Comparison of ENCODE assay signal across 14 cellular contexts in the genomic region with DNA sequence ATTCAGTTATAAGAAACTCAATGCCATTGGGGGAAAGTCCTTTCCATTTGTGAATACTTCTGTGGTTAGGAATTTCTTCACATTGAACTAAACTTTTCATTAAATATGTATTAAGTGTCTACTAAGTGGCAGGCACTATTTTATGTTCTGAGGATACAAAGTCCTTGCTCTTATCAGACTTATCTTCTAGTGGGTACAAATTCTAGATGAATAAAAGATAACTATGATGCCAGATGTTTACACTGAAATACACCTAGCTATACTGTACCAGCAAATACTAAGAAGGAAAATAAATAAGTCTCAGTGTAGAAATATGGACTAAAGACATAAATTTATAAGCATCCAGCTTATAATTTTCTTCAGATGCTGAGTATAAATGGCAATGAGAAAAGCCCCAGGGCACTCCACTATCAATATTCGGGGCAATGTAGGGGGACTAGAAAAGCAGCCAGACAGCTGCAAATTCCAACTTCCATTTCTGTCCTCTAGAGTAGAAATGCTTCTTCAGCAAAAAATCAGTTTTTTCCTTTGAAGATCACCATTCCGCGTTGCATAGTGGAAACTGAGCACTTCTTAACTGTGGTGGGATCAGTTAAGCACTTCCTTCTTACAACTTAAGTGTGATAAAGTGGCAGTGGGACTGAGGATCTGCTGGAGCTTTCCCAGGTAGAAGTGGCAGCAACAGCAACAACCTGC. TPM values are rescaled to one million over a fixed set of nuclear protein-coding genes. Genes with fewer than 3 reads are reported as not detected.
A peak's percentile ranks its signal among the peaks of the same experiment; 100 is the strongest.
DNase-seq lines count a peak whose midpoint lies in the region; ATAC-seq lines count a peak whose summit lies in the region.
"Had no signal": no experiment of that assay in that cellular context is flagged by ENCODE, and none has a peak within 500 bp of the region (broad histone marks: within the 10 kb centered on the region; RNA-seq: fewer than 3 reads in every experiment).

No MANE protein-coding gene starts in this region.

- no peaks in the 10 kb centered on the region for H3K27me3 ChIP-seq in esophagus (ENCODE audit: control insufficient read depth in 1 of 2, insufficient read depth in 2 of 2, low read length in 2 of 2)
- H3K27me3 ChIP-seq: ascending aorta, thyroid gland had no signal

- DNase-seq in activated CD4-positive, alpha-beta T cell treated with anti-CD3 and anti-CD28 coated beads, Interleukin-2, amount 10 ng/mL, durations not matched to agents 24 days and 14 days, result no peak
- DNase-seq in activated CD4-positive, alpha-beta T cell treated with anti-CD3 and anti-CD28 coated beads, Interleukin-2, amount 50 U/mL, for 4 hours, result no peak
- DNase-seq in T-helper 17 cell (no peak), left ventricle myocardium superior (no peak)
- DNase-seq in stimulated activated naive B cell treated with anti-CD40 and anti-IgM and Interleukin-4, amounts not matched to agents 10 μg/mL and 1 μg/mL and 100 μg/mL, for 72 hours, result no peak
- DNase-seq: activated CD4-positive, alpha-beta T cell treated with anti-CD3 and anti-CD28 coated beads for 48 hours; endodermal cell; mesendoderm; NCI-H526 had no signal

- peak overlapping the region; percentile 58 for H3K4me3 Mint-ChIP-seq in activated CD4-positive, alpha-beta T cell treated with anti-CD3 and anti-CD28 coated beads, Interleukin-2, amount 10 ng/mL, durations not matched to agents 24 days and 14 days
- H3K4me3 Mint-ChIP-seq in T-helper 17 cell, result peak overlapping the region; percentile 82
- peak overlapping the region; percentile 23 to 36 for H3K4me3 Mint-ChIP-seq in stimulated activated naive B cell treated with anti-CD40 and anti-IgM and Interleukin-4, amounts not matched to agents 10 μg/mL and 1 μg/mL and 100 μg/mL, for 72 hours
- H3K4me3 Mint-ChIP-seq: endodermal cell had no signal

- ATAC-seq in T-helper 17 cell, result peak; percentile 1
- ATAC-seq in stimulated activated naive B cell treated with anti-CD40 and anti-IgM and Interleukin-4, amounts not matched to agents 10 μg/mL and 1 μg/mL and 100 μg/mL, for 72 hours (replicated peaks), result no peak
- ATAC-seq in left ventricle myocardium superior, result no peak
- no peak for ATAC-seq in HG02970 (IDR thresholded peaks at IDR 0.05; ENCODE audit: low FRiP score, unreplicated experiment)
- no peak for ATAC-seq in HG02571 (IDR thresholded peaks at IDR 0.05; ENCODE audit: unreplicated experiment)

- peaks cover 0 to 7% of the 10 kb centered on the region in 2 donors for H3K4me1 ChIP-seq in esophagus (ENCODE audit: control insufficient read depth in 2 of 2, insufficient read depth in 2 of 2, low read length in 1 of 2)
- H3K4me1 ChIP-seq: ascending aorta had no signal

- peaks cover 19% of the 10 kb centered on the region for H3K36me3 Mint-ChIP-seq in activated CD4-positive, alpha-beta T cell treated with anti-CD3 and anti-CD28 coated beads, Interleukin-2, amount 10 ng/mL, durations not matched to agents 24 days and 14 days (ENCODE audit: low read depth)
- peaks cover 7% of the 10 kb centered on the region for H3K36me3 Mint-ChIP-seq in T-helper 17 cell (ENCODE audit: low read depth)
- H3K36me3 Mint-ChIP-seq in stimulated activated naive B cell treated with anti-CD40 and anti-IgM and Interleukin-4, amounts not matched to agents 10 μg/mL and 1 μg/mL and 100 μg/mL, for 72 hours, result peaks cover 17 to 23% of the 10 kb centered on the region in 2 donors

- H3K27ac Mint-ChIP-seq in activated CD4-positive, alpha-beta T cell treated with anti-CD3 and anti-CD28 coated beads, Interleukin-2, amount 10 ng/mL, durations not matched to agents 24 days and 14 days, result peak overlapping the region; percentile 74
- peak overlapping the region; percentile 93 for H3K27ac Mint-ChIP-seq in T-helper 17 cell
- H3K27ac Mint-ChIP-seq in stimulated activated naive B cell treated with anti-CD40 and anti-IgM and Interleukin-4, amounts not matched to agents 10 μg/mL and 1 μg/mL and 100 μg/mL, for 72 hours, result peak overlapping the region; percentile 84
- H3K27ac Mint-ChIP-seq: endodermal cell had no signal

- H3K9me3 Mint-ChIP-seq in activated CD4-positive, alpha-beta T cell treated with anti-CD3 and anti-CD28 coated beads, Interleukin-2, amount 10 ng/mL, durations not matched to agents 24 days and 14 days, result peaks cover 32% of the 10 kb centered on the region
- H3K9me3 Mint-ChIP-seq in stimulated activated naive B cell treated with anti-CD40 and anti-IgM and Interleukin-4, amounts not matched to agents 10 μg/mL and 1 μg/mL and 100 μg/mL, for 72 hours, result peaks cover 9 to 22% of the 10 kb centered on the region in 2 donors

- no peaks in the 10 kb centered on the region for H3K27me3 Mint-ChIP-seq in activated CD4-positive, alpha-beta T cell treated with anti-CD3 and anti-CD28 coated beads, Interleukin-2, amount 10 ng/mL, durations not matched to agents 24 days and 14 days
- H3K27me3 Mint-ChIP-seq in T-helper 17 cell, result no peaks in the 10 kb centered on the region
- no peaks in the 10 kb centered on the region for H3K27me3 Mint-ChIP-seq in stimulated activated naive B cell treated with anti-CD40 and anti-IgM and Interleukin-4, amounts not matched to agents 10 μg/mL and 1 μg/mL and 100 μg/mL, for 72 hours

- peaks cover 49% of the 10 kb centered on the region for H3K4me1 Mint-ChIP-seq in activated CD4-positive, alpha-beta T cell treated with anti-CD3 and anti-CD28 coated beads, Interleukin-2, amount 10 ng/mL, durations not matched to agents 24 days and 14 days
- peaks cover 36% of the 10 kb centered on the region for H3K4me1 Mint-ChIP-seq in T-helper 17 cell
- H3K4me1 Mint-ChIP-seq in stimulated activated naive B cell treated with anti-CD40 and anti-IgM and Interleukin-4, amounts not matched to agents 10 μg/mL and 1 μg/mL and 100 μg/mL, for 72 hours, result peaks cover 43 to 67% of the 10 kb centered on the region in 2 donors

- H3K36me3 ChIP-seq in esophagus (ENCODE audit: control insufficient read depth in 2 of 2, insufficient read depth in 2 of 2, low read length in 1 of 2), result no peaks in the 10 kb centered on the region
- H3K36me3 ChIP-seq: ascending aorta, thyroid gland had no signal

- H3K9me3 ChIP-seq in T-helper 17 cell (ENCODE audit: control insufficient read depth, low read length, poor library complexity, severe bottlenecking) (peaks cover 7% of the 10 kb centered on the region), esophagus (ENCODE audit: control insufficient read depth in 2 of 2, insufficient read depth in 1 of 2, low read depth in 1 of 2, low read length in 1 of 2) (peaks cover 0 to 6% of the 10 kb centered on the region in 2 donors)
- H3K9me3 ChIP-seq: thyroid gland had no signal

- H3K27ac ChIP-seq in esophagus (ENCODE audit: low read depth in 2 of 2, low read length in 1 of 2), result peak overlapping the region; percentile 60 to 67
- H3K27ac ChIP-seq: ascending aorta, thyroid gland had no signal

- no peak overlapping the region for H3K4me3 ChIP-seq in esophagus (ENCODE audit: low read depth in 1 of 2, low read length in 2 of 2)
- H3K4me3 ChIP-seq: ascending aorta, thyroid gland had no signal

- intact Hi-C loops in activated CD4-positive, alpha-beta T cell treated with anti-CD3 and anti-CD28 coated beads, Interleukin-2, amount 10 ng/mL, durations not matched to agents 24 days and 14 days (cut with micrococcal nuclease), result loop anchor here (1.0 kb wide), 2 partner anchors 10 to 12 kb away; a partner anchor contains a TSS
- intact Hi-C loops in left ventricle myocardium superior (cut with micrococcal nuclease), result no loop called here

- 57 to 62% methylated on average over 3 of the region's 3 CpGs for WGBS in esophagus, 2 donors

RNA-seq across cellular contexts. Expression of a gene that starts 11.8 kb away (rescaled TPM):
- total RNA-seq in activated CD4-positive, alpha-beta T cell treated with anti-CD3 and anti-CD28 coated beads, Interleukin-2, amount 10 ng/mL, durations not matched to agents 24 days and 14 days, result 100 and 102 TPM in 2 replicates
- total RNA-seq in T-helper 17 cell, result 100 to 1,000 TPM; 117 to 139 TPM
- 1 to 10 TPM; 2.2 to 9.8 TPM for polyA plus RNA-seq in esophagus
- total RNA-seq in left ventricle myocardium superior, result 8.2 TPM

RNA-seq across cellular contexts. Expression of a gene that starts 41.5 kb away (rescaled TPM):
- 27.8 and 30.8 TPM in 2 replicates for total RNA-seq in activated CD4-positive, alpha-beta T cell treated with anti-CD3 and anti-CD28 coated beads, Interleukin-2, amount 10 ng/mL, durations not matched to agents 24 days and 14 days
- total RNA-seq in T-helper 17 cell (10 to 100 TPM; 76.6 to 77.9 TPM), left ventricle myocardium superior (31.1 TPM)
- 10 to 100 TPM; 11.1 to 17.5 TPM for polyA plus RNA-seq in esophagus

Comparison
In these comparisons a context has a peak if more than half of its experiments do, and no peak if none do; other contexts are left out.
1. H3K4me3 Mint-ChIP-seq: peak in every context shown above with its lines; median percentile 82 in T-helper 17 cell; 58 in activated CD4-positive, alpha-beta T cell treated with anti-CD3 and anti-CD28 coated beads, Interleukin-2, amount 10 ng/mL, durations not matched to agents 24 days and 14 days; 30 in stimulated activated naive B cell treated with anti-CD40 and anti-IgM and Interleukin-4, amounts not matched to agents 10 μg/mL and 1 μg/mL and 100 μg/mL, for 72 hours.
2. RNA of a gene that starts 11.8 kb away (total RNA-seq): 117 to 139 TPM in T-helper 17 cell and 100 to 102 TPM in activated CD4-positive, alpha-beta T cell treated with anti-CD3 and anti-CD28 coated beads, Interleukin-2, amount 10 ng/mL, durations not matched to agents 24 days and 14 days; 8.2 TPM in left ventricle myocardium superior (single experiment); every median in the first group is over 10 times any median in the second.
3. Peak in every context shown above with its lines, with median percentiles within 50 percentile points of each other: H3K27ac Mint-ChIP-seq.